ENCODE assay signal across 30 cellular contexts in genomic region chr18:33541316-33541715, GRCh38. TPM values are rescaled to one million over a fixed set of nuclear protein-coding genes. Genes with fewer than 3 reads are reported as not detected.
"Had no signal": no experiment of that assay in that cellular context is flagged by ENCODE, and none has a peak within 500 bp of the region (broad histone marks: within the 10 kb centered on the region; RNA-seq: fewer than 3 reads in every experiment).

No MANE protein-coding gene starts in this region.

- ATAC-seq: activated T-helper 17 cell treated with anti-CD3 and anti-CD28 coated beads, Interleukin-2, amount 50 U/mL, for 72 hours; effector memory CD8-positive, alpha-beta T cell; foreskin keratinocyte; gastrocnemius medialis; heart left ventricle; T-helper 17 cell; WTC11 had no signal

- H3K27ac ChIP-seq: brain microvascular endothelial cell, coronary artery, esophagus muscularis mucosa, foreskin keratinocyte, gastrocnemius medialis, heart left ventricle, hepatocyte, VCaP had no signal

- H3K36me3 ChIP-seq: brain microvascular endothelial cell, esophagus muscularis mucosa, gastrocnemius medialis, heart left ventricle had no signal

- DNase-seq: activated CD4-positive, alpha-beta memory T cell treated with anti-CD3 and anti-CD28 coated beads, Interleukin-2, amount 10 ng/mL, durations not matched to agents 7 days and 5 days; activated CD4-positive, alpha-beta T cell treated with anti-CD3 and anti-CD28 coated beads for 1 hour; activated CD4-positive, alpha-beta T cell treated with anti-CD3 and anti-CD28 coated beads for 4 hours; activated CD4-positive, alpha-beta T cell treated with anti-CD3 and anti-CD28 coated beads, Interleukin-2, amount 10 ng/mL, durations not matched to agents 7 days and 5 days; activated CD4-positive, alpha-beta T cell treated with anti-CD3 and anti-CD28 coated beads, Interleukin-2, amount 50 U/mL, for 4 hours; activated CD8-positive, alpha-beta memory T cell treated with anti-CD3 and anti-CD28 coated beads, Interleukin-2, amount 50 U/mL, for 48 hours; activated effector memory CD4-positive, alpha-beta T cell treated with Interleukin-2 at 50 U/mL for 16 hours; activated gamma-delta T cell treated with Interleukin-2 at 50 U/mL for 16 hours; activated naive CD4-positive, alpha-beta T cell treated with anti-CD3 and anti-CD28 coated beads, Interleukin-2, amount 50 U/mL, for 16 hours; activated naive CD4-positive, alpha-beta T cell treated with Interleukin-2 at 50 U/mL for 16 hours; activated T-cell treated with anti-CD3 and anti-CD28 coated beads for 4 hours; activated T-cell treated with anti-CD3 and anti-CD28 coated beads, Interleukin-2, amount 50 U/mL, for 24 hours; amniotic stem cell; anterior cingulate cortex; brain microvascular endothelial cell; effector CD4-positive, alpha-beta T cell; effector memory CD8-positive, alpha-beta T cell; erythroblast; foreskin keratinocyte; gastrocnemius medialis; glutamatergic neuron; heart left ventricle; T-helper 17 cell; T1000 had no signal

- H3K4me1 ChIP-seq: esophagus muscularis mucosa, foreskin keratinocyte, gastrocnemius medialis, heart left ventricle had no signal

- H3K9me3 ChIP-seq: esophagus muscularis mucosa, gastrocnemius medialis, heart left ventricle had no signal

- H3K4me2 ChIP-seq: hepatocyte had no signal

- H3K4me3 ChIP-seq: coronary artery, esophagus muscularis mucosa, gastrocnemius medialis, heart left ventricle, hepatocyte had no signal

- H3K79me2 ChIP-seq: hepatocyte had no signal

- H2AFZ ChIP-seq: hepatocyte had no signal

RNA-seq across cellular contexts. Expression of gene ASXL3, which starts 36.7 kb away (rescaled TPM):
- total RNA-seq: activated CD4-positive, alpha-beta memory T cell treated with anti-CD3 and anti-CD28 coated beads, Interleukin-2, amount 10 ng/mL, durations not matched to agents 7 days and 5 days; activated CD4-positive, alpha-beta T cell treated with anti-CD3 and anti-CD28 coated beads, Interleukin-2, amount 10 ng/mL, durations not matched to agents 7 days and 5 days; activated T-helper 17 cell treated with anti-CD3 and anti-CD28 coated beads, Interleukin-2, amount 50 U/mL, for 72 hours; foreskin keratinocyte; T-helper 17 cell had no signal
